In genomic region chr11:6603287-6604080, GRCh38 we compare ENCODE assay signal across 8 cellular contexts.
DNase-seq lines count a peak whose midpoint lies in the region; ATAC-seq lines count a peak whose summit lies in the region.

TSS of gene ILK (plus strand) at chr11:6603774. CDS start at chr11:6604272, 498 bp downstream.
TSS of gene RRP8 (minus strand) at chr11:6603616. CDS start at chr11:6603502, 114 bp downstream.

- DNase-seq in AG08396 (ENCODE audit: low spot score) (peak; percentile 95), NCI-H2227 (lab: John Stamatoyannopoulos, UW; ENCODE audit: unreplicated experiment) (peak; percentile 96), islet precursor cell (peak; percentile 95)
- DNase-seq in activated CD4-positive, CD25-positive, alpha-beta regulatory T cell (lab: John Stamatoyannopoulos, UW), result peak; percentile 62 to 75 (median 71)
- peak; percentile 81 for DNase-seq in central memory CD4-positive, alpha-beta T cell
- peak; percentile 83 for DNase-seq in stimulated activated CD4-positive, alpha-beta T cell treated with anti-CD3 and anti-CD28 coated beads, Interleukin-12 subunit alpha, Interleukin-12 subunit beta, amount 100 ng/mL, for 4 hours

- ATAC-seq in GM18909 (IDR thresholded peaks at IDR 0.05; ENCODE audit: poor library complexity, unreplicated experiment), result peak; percentile 77
- peak; percentile 72 for ATAC-seq in HG03139 (IDR thresholded peaks at IDR 0.05; ENCODE audit: unreplicated experiment)

Comparison
In these comparisons a context has a peak if more than half of its experiments do, and no peak if none do; other contexts are left out.
1. Peak in every context shown above with its lines: DNase-seq and ATAC-seq.